14 cellular contexts compared by ENCODE assay signal in genomic region chr12:50979369-50980052, GRCh38. TPM values are rescaled to one million over a fixed set of nuclear protein-coding genes. Genes with fewer than 3 reads are reported as not detected.
A peak's percentile ranks its signal among the peaks of the same experiment; 100 is the strongest.
DNase-seq lines count a peak whose midpoint lies in the region; ATAC-seq and TF ChIP-seq lines count a peak whose summit lies in the region.
"Had no signal": no experiment of that assay in that cellular context is flagged by ENCODE, and none has a peak within 500 bp of the region (broad histone marks: within the 10 kb centered on the region; RNA-seq: fewer than 3 reads in every experiment).

No MANE protein-coding gene starts in this region.

- intact Hi-C loops in esophagus muscularis mucosa (cut with DNase I): no loop called here

- POLR2A ChIA-PET in activated CD4-positive, alpha-beta T cell treated with anti-CD3 and anti-CD28 coated beads, Interleukin-2, amount 10 ng/mL, durations not matched to agents 7 days and 5 days (lab: Charles Lee): interaction anchor here (0.6 kb wide), 1 partner anchor 16 kb away, joined by 3 read pairs; no protein-coding TSS in a partner anchor

- TF ChIP-seq CTCF in progenitor cell of endocrine pancreas (IDR thresholded peaks at IDR 0.05; ENCODE audit: unreplicated experiment) (no peak), esophagus muscularis mucosa (IDR thresholded peaks at IDR 0.05) (no peak)

- no peaks in the 10 kb centered on the region for H3K9me3 Mint-ChIP-seq in activated CD4-positive, alpha-beta T cell treated with anti-CD3 and anti-CD28 coated beads, Interleukin-2, amount 10 ng/mL, durations not matched to agents 7 days and 5 days
- peaks cover 7% of the 10 kb centered on the region for H3K9me3 Mint-ChIP-seq in progenitor cell of endocrine pancreas (ENCODE audit: low read depth)

- WGBS in esophagus muscularis mucosa: 89% methylated on average over 6 of the region's 6 CpGs
- no CpG with 5 or more reads among the region's 6 CpGs for WGBS in neuronal stem cell (ENCODE audit: extremely low coverage in 2 of 2, insufficient read length in 2 of 2, insufficient replicate concordance in 1 of 2), 2 donors

- H2BK5ac ChIP-seq in neuronal stem cell (ENCODE audit: low read length): no peak overlapping the region

- no peak for TF ChIP-seq EP300 in esophagus muscularis mucosa (IDR thresholded peaks at IDR 0.05)

- peaks cover 22% of the 10 kb centered on the region for H3K4me1 Mint-ChIP-seq in activated CD4-positive, alpha-beta T cell treated with anti-CD3 and anti-CD28 coated beads, Interleukin-2, amount 10 ng/mL, durations not matched to agents 7 days and 5 days
- peaks cover 17% of the 10 kb centered on the region for H3K4me1 Mint-ChIP-seq in progenitor cell of endocrine pancreas (ENCODE audit: low read depth)

- H3K4ac ChIP-seq in neuronal stem cell (ENCODE audit: low read length): no peak overlapping the region

- H3K9me3 ChIP-seq in esophagus muscularis mucosa: no peaks in the 10 kb centered on the region
- H3K9me3 ChIP-seq in neuronal stem cell (replicated peaks in 1 of 2; ENCODE audit: control insufficient read depth in 2 of 2, insufficient read depth in 1 of 2, low read depth in 1 of 2, low read length in 2 of 2): no peaks in the 10 kb centered on the region
- H3K9me3 ChIP-seq: pancreas had no signal

- peak; percentile 44 for DNase-seq in activated CD4-positive, alpha-beta T cell treated with anti-CD3 and anti-CD28 coated beads, Interleukin-2, amount 10 ng/mL, durations not matched to agents 7 days and 5 days
- DNase-seq in progenitor cell of endocrine pancreas (ENCODE audit: low spot score, unreplicated experiment) (no peak), esophagus muscularis mucosa (ENCODE audit: extremely low spot score) (no peak), neuronal stem cell (ENCODE audit: low spot score) (no peak), NOMO-1 (lab: John Stamatoyannopoulos, UW; ENCODE audit: unreplicated experiment in 2 of 2) (no peak)
- DNase-seq: foreskin keratinocyte, NCI-H1105 treated with DMSO at 0.1 percent for 48 hours, pancreas, PC-9 had no signal

- H3K23ac ChIP-seq in neuronal stem cell (ENCODE audit: low read depth, low read length, poor library complexity): no peak overlapping the region

- no peak overlapping the region for H4K91ac ChIP-seq in neuronal stem cell (ENCODE audit: low read depth, low read length, poor library complexity)

- no peak overlapping the region for H3K9ac ChIP-seq in neuronal stem cell (ENCODE audit: low read depth, low read length, poor library complexity)

- no peak overlapping the region for H3K27ac ChIP-seq in esophagus muscularis mucosa (replicated peaks in 1 of 4)
- H3K27ac ChIP-seq in neuronal stem cell (replicated peaks; ENCODE audit: low read length): no peak overlapping the region
- H3K27ac ChIP-seq: foreskin keratinocyte, pancreas, PC-9 had no signal

- H2BK15ac ChIP-seq in neuronal stem cell (ENCODE audit: low read length): no peak overlapping the region

- H3K4me2 ChIP-seq in neuronal stem cell (ENCODE audit: insufficient read depth, low read length, poor library complexity, severe bottlenecking): no peak overlapping the region
- H3K4me2 ChIP-seq: PC-9 had no signal

- H2AK5ac ChIP-seq in neuronal stem cell (ENCODE audit: low read depth, low read length): no peak overlapping the region

- H3K14ac ChIP-seq in neuronal stem cell (ENCODE audit: low read length): no peak overlapping the region

- H3K27me3 Mint-ChIP-seq in activated CD4-positive, alpha-beta T cell treated with anti-CD3 and anti-CD28 coated beads, Interleukin-2, amount 10 ng/mL, durations not matched to agents 7 days and 5 days: no peaks in the 10 kb centered on the region
- H3K27me3 Mint-ChIP-seq in progenitor cell of endocrine pancreas: no peaks in the 10 kb centered on the region

- H2BK120ac ChIP-seq in neuronal stem cell (ENCODE audit: low read depth, low read length): no peak overlapping the region

- H4K8ac ChIP-seq in neuronal stem cell (ENCODE audit: low read depth, low read length): no peak overlapping the region

- no peak overlapping the region for H2BK12ac ChIP-seq in neuronal stem cell (ENCODE audit: low read length)

- H3K79me1 ChIP-seq in neuronal stem cell (ENCODE audit: low read depth, low read length): no peaks in the 10 kb centered on the region

- H3K4me3 ChIP-seq in esophagus muscularis mucosa: no peak overlapping the region
- no peak overlapping the region for H3K4me3 ChIP-seq in neuronal stem cell (ENCODE audit: low read length in 2 of 2)
- H3K4me3 ChIP-seq: pancreas, PC-9 had no signal

- ATAC-seq in GM18511 (IDR thresholded peaks at IDR 0.05; ENCODE audit: unreplicated experiment) (peak; percentile 75), GM21390 (IDR thresholded peaks at IDR 0.05; ENCODE audit: unreplicated experiment) (peak; percentile 71)
- ATAC-seq: foreskin keratinocyte, pancreas had no signal

- no peak overlapping the region for H3K18ac ChIP-seq in neuronal stem cell (ENCODE audit: low read length)

- TF ChIP-seq POLR2A in esophagus muscularis mucosa (IDR thresholded peaks at IDR 0.05; ENCODE audit: low read depth): no peak

- peak overlapping the region; percentile 85 for H3K27ac Mint-ChIP-seq in activated CD4-positive, alpha-beta T cell treated with anti-CD3 and anti-CD28 coated beads, Interleukin-2, amount 10 ng/mL, durations not matched to agents 7 days and 5 days
- peak overlapping the region; percentile 60 for H3K27ac Mint-ChIP-seq in progenitor cell of endocrine pancreas

- H3K4me1 ChIP-seq in esophagus muscularis mucosa (peaks cover 5 to 8% (median 5%) of the 10 kb centered on the region in 4 donors), neuronal stem cell (ENCODE audit: control insufficient read depth in 2 of 2, insufficient read depth in 1 of 2, low read depth in 1 of 2, low read length in 2 of 2) (peaks cover 0 to 5% of the 10 kb centered on the region in 2 donors)
- H3K4me1 ChIP-seq: foreskin keratinocyte had no signal

- CTCF ChIA-PET in activated CD4-positive, alpha-beta T cell treated with anti-CD3 and anti-CD28 coated beads, Interleukin-2, amount 10 ng/mL, durations not matched to agents 7 days and 5 days (lab: Charles Lee): interaction anchor here (1.6 kb wide), 1 partner anchor 48 kb away, joined by 4 read pairs; no protein-coding TSS in a partner anchor

- H3K27me3 ChIP-seq in esophagus muscularis mucosa (no peaks in the 10 kb centered on the region), neuronal stem cell (ENCODE audit: control insufficient read depth in 3 of 3, insufficient read depth in 3 of 3, low read depth in 1 of 3, low read length in 3 of 3) (no peaks in the 10 kb centered on the region)
- H3K27me3 ChIP-seq: foreskin keratinocyte, pancreas had no signal

- H3K4me3 Mint-ChIP-seq in activated CD4-positive, alpha-beta T cell treated with anti-CD3 and anti-CD28 coated beads, Interleukin-2, amount 10 ng/mL, durations not matched to agents 7 days and 5 days: no peak overlapping the region
- no peak overlapping the region for H3K4me3 Mint-ChIP-seq in progenitor cell of endocrine pancreas (ENCODE audit: low read depth)

- H3K36me3 ChIP-seq in esophagus muscularis mucosa (peaks cover 0 to 23% (median 16%) of the 10 kb centered on the region in 4 donors), neuronal stem cell (replicated peaks in 1 of 2; ENCODE audit: control insufficient read depth in 2 of 2, insufficient read depth in 2 of 2, low read length in 2 of 2) (peaks cover 0 to 10% of the 10 kb centered on the region in 2 donors)
- H3K36me3 ChIP-seq: pancreas had no signal

- peaks cover 31% of the 10 kb centered on the region for H3K36me3 Mint-ChIP-seq in activated CD4-positive, alpha-beta T cell treated with anti-CD3 and anti-CD28 coated beads, Interleukin-2, amount 10 ng/mL, durations not matched to agents 7 days and 5 days (ENCODE audit: low read depth)
- peaks cover 21% of the 10 kb centered on the region for H3K36me3 Mint-ChIP-seq in progenitor cell of endocrine pancreas (ENCODE audit: insufficient read depth)

- no peak overlapping the region for H2AFZ ChIP-seq in neuronal stem cell (ENCODE audit: low read length)
- H2AFZ ChIP-seq: PC-9 had no signal

RNA-seq across cellular contexts. Expression of gene HIGD1C, which starts 27.2 kb away (rescaled TPM):
- total RNA-seq in activated CD4-positive, alpha-beta T cell treated with anti-CD3 and anti-CD28 coated beads, Interleukin-2, amount 10 ng/mL, durations not matched to agents 7 days and 5 days: not detected
- total RNA-seq in progenitor cell of endocrine pancreas (not detected in 2 replicates), esophagus muscularis mucosa (not detected)
- polyA plus RNA-seq in neuronal stem cell (2013, experiment 1 of 2): not detected
- not detected for polyA plus RNA-seq in neuronal stem cell (2013, experiment 2 of 2)
- total RNA-seq: cerebellum, Daoy, foreskin keratinocyte, liver, pancreas, PC-9 had no signal
- polyA plus RNA-seq: foreskin keratinocyte, liver, pancreas had no signal

RNA-seq across cellular contexts. Expression of gene SLC11A2, which starts 46.7 kb away (rescaled TPM):
- total RNA-seq in activated CD4-positive, alpha-beta T cell treated with anti-CD3 and anti-CD28 coated beads, Interleukin-2, amount 10 ng/mL, durations not matched to agents 7 days and 5 days: 10 to 100 TPM; 36.0 to 37.4 TPM
- total RNA-seq in progenitor cell of endocrine pancreas (73.8 and 76.8 TPM in 2 replicates), esophagus muscularis mucosa (10 to 100 TPM; 29.7 to 33.0 (median 31.7) TPM)
- 26.1 TPM for polyA plus RNA-seq in neuronal stem cell (2013, experiment 1 of 2)
- polyA plus RNA-seq in neuronal stem cell (2013, experiment 2 of 2): 27.3 TPM
